ENCODE assay signal across 23 cellular contexts in the genomic region with DNA sequence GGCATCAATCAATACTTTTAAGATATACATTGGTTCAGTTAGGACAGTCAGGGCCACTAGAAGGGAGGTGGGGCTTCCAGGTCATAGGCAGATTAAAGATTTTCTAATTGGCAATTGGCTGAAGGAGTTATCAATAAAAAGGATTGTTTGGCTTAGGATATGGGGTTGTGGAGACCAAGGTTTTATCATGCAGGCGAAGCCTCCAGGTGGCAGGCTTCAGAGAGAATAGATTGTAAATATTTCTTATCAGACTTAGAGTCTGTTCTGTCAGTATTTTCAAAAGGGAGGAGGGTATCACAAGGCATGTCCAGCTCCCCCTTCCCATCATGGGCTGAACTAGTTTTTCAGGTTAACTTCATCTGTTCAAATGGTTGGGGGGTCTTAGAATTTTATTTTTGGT.
A peak's percentile ranks its signal among the peaks of the same experiment; 100 is the strongest.
DNase-seq lines count a peak whose midpoint lies in the region; ATAC-seq, FAIRE-seq and TF ChIP-seq lines count a peak whose summit lies in the region.
"Had no signal": no experiment of that assay in that cellular context is flagged by ENCODE, and none has a peak within 500 bp of the region (broad histone marks: within the 10 kb centered on the region; RNA-seq: fewer than 3 reads in every experiment).

No MANE protein-coding gene starts in this region.

- TF ChIP-seq CTCF in GM23338 (conservative IDR thresholded peaks at IDR 0.05; ENCODE audit: low read depth in 2 of 2), result peak; percentile 21 to 24; a peak in 1 of 4 replicates
- TF ChIP-seq CTCF in LNCaP clone FGC (IDR thresholded peaks at IDR 0.05; ENCODE audit: control insufficient read depth, extremely low read depth, insufficient read depth), result 0 out of 2 replicates have a peak, but pooled peaks have one; percentile 2
- no peak for TF ChIP-seq CTCF in K562 (IDR thresholded peaks at IDR 0.05 in 2 of 3, conservative IDR thresholded peaks at IDR 0.05 in 1 of 3; ENCODE audit: insufficient read depth in 2 of 3, low read depth in 1 of 3, low read length in 3 of 3)
- TF ChIP-seq CTCF in mesothelial cell of epicardium (IDR thresholded peaks at IDR 0.05; ENCODE audit: unreplicated experiment), result no peak
- TF ChIP-seq CTCF in Calu3 (IDR thresholded peaks at IDR 0.05; ENCODE audit: unreplicated experiment), result no peak

- H3K4me2 ChIP-seq in GM23338, result no peak overlapping the region
- H3K4me2 ChIP-seq in K562 (ENCODE audit: insufficient read depth, low read length), result no peak overlapping the region
- H3K4me2 ChIP-seq: BLaER1, KMS-11 had no signal

- H3K27me3 Mint-ChIP-seq in GM23338 (ENCODE audit: insufficient read depth, low read depth, poor library complexity) (peaks cover 6% of the 10 kb centered on the region), mesothelial cell of epicardium (ENCODE audit: low read depth) (no peaks in the 10 kb centered on the region), Calu3 (ENCODE audit: unreplicated experiment) (no peaks in the 10 kb centered on the region)
- H3K27me3 Mint-ChIP-seq: CD4-positive, alpha-beta T cell had no signal

- no peak overlapping the region for H3K9ac ChIP-seq in K562 (ENCODE audit: insufficient read depth in 1 of 2, low read depth in 2 of 2, low read length in 2 of 2)
- H3K9ac ChIP-seq: BLaER1, KMS-11 had no signal

- intact Hi-C loops in K562 (cut with micrococcal nuclease) (no loop called here), Calu3 (cut with micrococcal nuclease; ENCODE audit: unreplicated experiment) (no loop called here)

- H4K20me1 ChIP-seq in GM23338 (replicated peaks; ENCODE audit: insufficient read depth) (no peaks in the 10 kb centered on the region), K562 (replicated peaks; ENCODE audit: control insufficient read depth, insufficient read depth, low read length) (no peaks in the 10 kb centered on the region)
- H4K20me1 ChIP-seq: BLaER1 had no signal

- TF ChIP-seq EP300 in K562 (IDR thresholded peaks at IDR 0.05; ENCODE audit: low read length), result no peak

- H3K9me3 Mint-ChIP-seq in GM23338, result peaks cover 3% of the 10 kb centered on the region; the same call in 1 of the 3 replicates
- no peaks in the 10 kb centered on the region for H3K9me3 Mint-ChIP-seq in mesothelial cell of epicardium
- H3K9me3 Mint-ChIP-seq in Calu3 (ENCODE audit: low read depth, unreplicated experiment), result no peaks in the 10 kb centered on the region
- H3K9me3 Mint-ChIP-seq: CD4-positive, alpha-beta T cell; H9 had no signal

- H3K27ac ChIP-seq in GM23338 (ENCODE audit: low read depth) (no peak overlapping the region), K562 (ENCODE audit: extremely low read depth, low read depth, low read length) (no peak overlapping the region)
- H3K27ac ChIP-seq: BLaER1, HL-60, KMS-11, SK-N-MC had no signal

- H3F3A ChIP-seq in GM23338 (replicated peaks; ENCODE audit: low read depth), result no peaks in the 10 kb centered on the region

- no peaks in the 10 kb centered on the region for H3K9me1 ChIP-seq in K562 (ENCODE audit: control insufficient read depth, insufficient read depth, low read length)

- WGBS in K562 (ENCODE audit: insufficient coverage, low coverage, missing lambda C conversion rate), result 0% methylated on average over 1 of the region's 1 CpG

- no peak for FAIRE-seq in K562 (lab: Jason Lieb, UNC)
- FAIRE-seq: GM12878 had no signal

- no peak for DNase-seq in GM23338 (ENCODE audit: low spot score)
- no peak for DNase-seq in LNCaP clone FGC (ENCODE audit: low read depth)
- DNase-seq in K562 (ENCODE audit: extremely low read depth in 1 of 4, low spot score in 3 of 4), result no peak
- no peak for DNase-seq in mesothelial cell of epicardium (ENCODE audit: low spot score in 2 of 2, unreplicated experiment in 2 of 2)
- DNase-seq in activated CD4-positive, alpha-beta T cell treated with anti-CD3 and anti-CD28 coated beads, Interleukin-2, amount 50 U/mL, for 48 hours, result no peak
- DNase-seq in Calu3, result no peak
- no peak for DNase-seq in stimulated activated CD4-positive, alpha-beta T cell treated with anti-CD3 and anti-CD28 coated beads, Interleukin-2, amount 100 ng/mL, for 48 hours
- DNase-seq: CD4-positive, alpha-beta T cell; COR-L47; DMS 273 treated with DMSO at 0.1 percent for 48 hours; DMS79 treated with DMSO at 0.1 percent for 48 hours; H9; NCI-H1105; NCI-H2081 treated with DMSO at 0.1 percent for 48 hours; NCI-H2171 treated with DMSO at 0.1 percent for 48 hours; NCI-H524 treated with DMSO at 0.1 percent for 48 hours; PC-3; SHP77 had no signal

- H3K27ac Mint-ChIP-seq in GM23338 (no peak overlapping the region), mesothelial cell of epicardium (peak overlapping the region; percentile 34), Calu3 (ENCODE audit: unreplicated experiment) (no peak overlapping the region)
- H3K27ac Mint-ChIP-seq: CD4-positive, alpha-beta T cell; H9 had no signal

- POLR2A ChIA-PET in K562 (lab: Yijun Ruan, JAX), result no interaction called here

- in situ Hi-C loops in K562 (cut with MboI), result no loop called here

- no TSS peak for BruUV-seq in K562 (replicated peaks; lab: Mats Ljungman, UMichigan)
- BruUV-seq in Calu3 (replicated peaks; lab: Mats Ljungman, UMichigan), result no TSS peak

- H3K4me3 ChIP-seq in GM23338 (no peak overlapping the region), LNCaP clone FGC (ENCODE audit: low read depth, low read length) (no peak overlapping the region), K562 (no peak overlapping the region)
- H3K4me3 ChIP-seq: BLaER1, GM12878, SK-N-MC had no signal

- TF ChIP-seq RAD21 in K562 (CRISPR knock-in tag; conservative IDR thresholded peaks at IDR 0.05 in 1 of 2, IDR thresholded peaks at IDR 0.05 in 1 of 2), result no peak

- H3K36me3 Mint-ChIP-seq in GM23338 (ENCODE audit: low read depth) (no peaks in the 10 kb centered on the region), mesothelial cell of epicardium (no peaks in the 10 kb centered on the region), Calu3 (ENCODE audit: insufficient read depth, unreplicated experiment) (no peaks in the 10 kb centered on the region)

- peaks cover 30% of the 10 kb centered on the region for H3K4me1 Mint-ChIP-seq in GM23338
- peaks cover 22% of the 10 kb centered on the region for H3K4me1 Mint-ChIP-seq in mesothelial cell of epicardium
- H3K4me1 Mint-ChIP-seq in Calu3 (ENCODE audit: low read depth, unreplicated experiment), result no peaks in the 10 kb centered on the region

- H3K9me3 ChIP-seq in K562 (replicated peaks; ENCODE audit: control insufficient read depth, insufficient read depth, low read depth, low read length), result no peaks in the 10 kb centered on the region
- H3K9me3 ChIP-seq: BLaER1 had no signal

- H3K27me3 ChIP-seq in GM23338 (ENCODE audit: insufficient read depth), result no peaks in the 10 kb centered on the region
- H3K27me3 ChIP-seq in K562 (ENCODE audit: control insufficient read depth in 2 of 2, insufficient read depth in 2 of 2, low read length in 2 of 2), result peaks cover 0 to 6% of the 10 kb centered on the region in 2 experiments; a peak in 2 of 5 replicates
- H3K27me3 ChIP-seq: BLaER1 had no signal

- CTCF ChIA-PET in K562 (lab: Yijun Ruan, JAX; ENCODE audit: low intra/inter-chr PET ratio), result no interaction called here
- CTCF ChIA-PET in Calu3 (lab: Charles Lee), result no interaction called here

- H3K36me3 ChIP-seq in GM23338 (ENCODE audit: insufficient read depth), result no peaks in the 10 kb centered on the region
- no peaks in the 10 kb centered on the region for H3K36me3 ChIP-seq in K562 (ENCODE audit: control insufficient read depth, insufficient read depth, low read length)
- H3K36me3 ChIP-seq: BLaER1 had no signal

- H2AFZ ChIP-seq in GM23338 (0 out of 2 replicates have a peak overlapping the region, but pooled peaks have one; percentile 24), K562 (ENCODE audit: low read depth, low read length) (no peak overlapping the region)

- TF ChIP-seq POLR2A in K562 (conservative IDR thresholded peaks at IDR 0.05), result no peak

- H3K4me1 ChIP-seq in GM23338 (ENCODE audit: insufficient read depth) (peaks cover 24% of the 10 kb centered on the region), K562 (replicated peaks in 1 of 2; ENCODE audit: control insufficient read depth in 2 of 2, insufficient read depth in 2 of 2, low read length in 2 of 2) (no peaks in the 10 kb centered on the region)

- no peaks in the 10 kb centered on the region for H3K79me2 ChIP-seq in GM23338 (replicated peaks; ENCODE audit: insufficient read depth)
- no peaks in the 10 kb centered on the region for H3K79me2 ChIP-seq in K562 (ENCODE audit: control insufficient read depth, insufficient read depth, low read length)

- H3K4me3 Mint-ChIP-seq in GM23338 (no peak overlapping the region), mesothelial cell of epicardium (no peak overlapping the region), Calu3 (ENCODE audit: low read depth, unreplicated experiment) (no peak overlapping the region)
- H3K4me3 Mint-ChIP-seq: CD4-positive, alpha-beta T cell; H9 had no signal

- ATAC-seq in GM23338 (no peak), K562 (no peak)
- ATAC-seq: GM12878, PC-3 had no signal

- no peaks in the 10 kb centered on the region for H3K9me2 ChIP-seq in GM23338 (ENCODE audit: insufficient read depth)

TF ChIP-seq in GM23338, 12 proteins besides CTCF, POLR2A, EP300 and RAD21 (continues in another document):
- no peak for TF ChIP-seq NANOG (IDR thresholded peaks at IDR 0.05; ENCODE audit: borderline replicate concordance)
- TF ChIP-seq EZH2phosphoT487 (IDR thresholded peaks at IDR 0.05; ENCODE audit: unreplicated experiment), result no peak
- no peak for TF ChIP-seq ZNF331 (CRISPR knock-in tag; IDR thresholded peaks at IDR 0.05; ENCODE audit: low read depth)
- TF ChIP-seq JUNB (IDR thresholded peaks at IDR 0.05; ENCODE audit: unreplicated experiment), result no peak
- TF ChIP-seq STAT1 (IDR thresholded peaks at IDR 0.05; ENCODE audit: unreplicated experiment), result no peak
- no peak for TF ChIP-seq POLR2AphosphoS5 (IDR thresholded peaks at IDR 0.05; ENCODE audit: low read depth)
- no peak for TF ChIP-seq ZNF114 (CRISPR knock-in tag; IDR thresholded peaks at IDR 0.05)
- TF ChIP-seq EZH2 (IDR thresholded peaks at IDR 0.05; ENCODE audit: low read depth, unreplicated experiment), result no peak

TF ChIP-seq in K562, 482 proteins besides CTCF, POLR2A, EP300 and RAD21 (continues in another document):
- TF ChIP-seq CBFA2T3 (IDR thresholded peaks at IDR 0.05) (0 out of 2 replicates have a peak, but pooled peaks have one; percentile 4), ZNF197 (CRISPR knock-in tag; IDR thresholded peaks at IDR 0.05; ENCODE audit: low read depth) (no peak)

Comparison
In these comparisons a context has a peak if more than half of its experiments do, and no peak if none do; other contexts are left out.
1. CTCF ChIP-seq: peak in GM23338 (2 of 2) and LNCaP clone FGC (single experiment); none in K562 (0 of 3), mesothelial cell of epicardium (single experiment) and Calu3 (single experiment).